ENCODE assay signal across 25 cellular contexts in genomic region chr6:169222126-169222525, GRCh38. TPM values are rescaled to one million over a fixed set of nuclear protein-coding genes. Genes with fewer than 3 reads are reported as not detected.
"Had no signal": no experiment of that assay in that cellular context is flagged by ENCODE, and none has a peak within 500 bp of the region (broad histone marks: within the 10 kb centered on the region; RNA-seq: fewer than 3 reads in every experiment).

No MANE protein-coding gene starts in this region.

- H3K9ac ChIP-seq: parathyroid adenoma had no signal

- H3K4me2 ChIP-seq: hepatocyte had no signal

- DNase-seq: cerebellar nuclear complex; effector CD8-positive, alpha-beta T cell; endodermal cell; foreskin keratinocyte; heart left ventricle; kidney; mesendoderm; naive thymus-derived CD8-positive, alpha-beta T cell; nephron progenitor cell; occipital lobe; spleen; stimulated activated CD4-positive, alpha-beta T cell treated with anti-CD3 and anti-CD28 coated beads, Interleukin-4, amount 100 ng/mL, for 4 hours; stimulated activated naive CD8-positive, alpha-beta T cell treated with anti-CD3 and anti-CD28 coated beads, Interleukin-15, Interleukin-2, amounts not matched to agents 100 U/mL and 50 U/mL, for 24 hours; substantia nigra; testis; tibial artery had no signal

- H3K27me3 ChIP-seq: foreskin keratinocyte, gastroesophageal sphincter, heart left ventricle, hepatocyte, spleen, testis, tibial artery had no signal

- H2AFZ ChIP-seq: hepatocyte, parathyroid adenoma had no signal

- ATAC-seq: esophagus mucosa; foreskin keratinocyte; gastroesophageal sphincter; heart left ventricle; left lobe of liver; naive thymus-derived CD8-positive, alpha-beta T cell; stimulated activated memory B cell treated with anti-CD40 and anti-IgM and Interleukin-4, amounts not matched to agents 10 μg/mL and 1 μg/mL and 100 μg/mL, for 72 hours; stimulated activated naive CD8-positive, alpha-beta T cell treated with anti-CD3 and anti-CD28 coated beads, Interleukin-15, Interleukin-2, amounts not matched to agents 100 U/mL and 50 U/mL, for 24 hours had no signal

- H3K9me3 ChIP-seq: heart left ventricle, testis, tibial artery had no signal

- H3K27ac ChIP-seq: epithelial cell of prostate, foreskin keratinocyte, gastroesophageal sphincter, heart left ventricle, hepatocyte, parathyroid adenoma, skin epidermis, spleen, testis had no signal

- H3K4me3 ChIP-seq: gastroesophageal sphincter, heart left ventricle, hepatocyte, skin epidermis, spleen, testis, tibial artery had no signal

- H3K4me1 ChIP-seq: foreskin keratinocyte, gastroesophageal sphincter, parathyroid adenoma, spleen, testis, tibial artery had no signal

RNA-seq across cellular contexts. Expression of gene THBS2, which starts 31.5 kb away (rescaled TPM):
- total RNA-seq: naive thymus-derived CD8-positive, alpha-beta T cell; progenitor cell of endocrine pancreas had no signal
